Comparison of ENCODE assay signal across 9 cellular contexts in the genomic region with DNA sequence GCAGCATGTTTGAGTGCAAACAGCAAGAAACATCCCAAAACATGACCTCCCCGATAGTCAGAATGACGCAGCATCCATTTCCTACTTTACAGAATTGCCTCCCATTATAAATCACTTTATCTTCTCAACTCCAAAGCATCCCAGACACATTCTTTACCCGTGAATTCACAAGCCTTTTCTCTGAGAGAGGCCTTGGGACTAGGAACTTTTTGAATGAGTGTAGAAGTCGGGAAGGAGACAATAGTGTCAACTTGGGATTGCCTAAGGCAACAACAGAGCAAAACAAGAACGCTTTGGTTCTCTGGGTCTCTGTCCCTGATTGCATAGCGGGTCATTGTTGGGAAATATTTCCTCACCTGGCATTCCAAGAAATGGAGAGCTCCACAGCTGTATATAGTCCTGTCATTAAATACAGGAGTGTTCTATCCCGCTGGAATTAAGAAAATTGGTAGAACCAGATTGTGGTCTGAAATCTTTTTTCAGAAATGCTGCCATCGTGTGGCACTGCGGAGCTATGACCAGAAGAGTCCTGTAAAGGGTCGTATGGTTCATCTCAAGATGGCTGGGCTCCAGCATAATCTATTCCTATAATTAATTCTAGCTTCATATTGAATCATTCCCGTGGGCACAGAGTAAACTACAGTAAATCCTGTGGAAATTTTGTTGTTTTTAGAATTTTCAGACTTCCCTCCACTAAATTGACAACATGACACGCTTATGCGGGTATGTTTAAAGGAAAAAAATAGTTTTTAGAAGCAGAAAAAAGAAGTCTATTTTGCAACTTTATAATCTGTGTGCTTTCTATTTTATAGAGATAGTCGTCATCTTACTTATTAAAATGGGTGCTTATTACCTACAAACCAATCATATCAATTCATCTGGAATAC. TPM values are rescaled to one million over a fixed set of nuclear protein-coding genes. Genes with fewer than 3 reads are reported as not detected.
DNase-seq lines count a peak whose midpoint lies in the region; ATAC-seq and TF ChIP-seq lines count a peak whose summit lies in the region.
"Had no signal": no experiment of that assay in that cellular context is flagged by ENCODE, and none has a peak within 500 bp of the region (broad histone marks: within the 10 kb centered on the region; RNA-seq: fewer than 3 reads in every experiment).

No MANE protein-coding gene starts in this region.

- H3K4me3 ChIP-seq in GM23338 (peak overlapping the region; percentile 43), spleen (peak overlapping the region in 2 of 8 donors; percentile 16 to 39)
- H3K4me3 ChIP-seq: BLaER1 had no signal

- no peaks in the 10 kb centered on the region for H3F3A ChIP-seq in GM23338 (replicated peaks; ENCODE audit: low read depth)

- no peaks in the 10 kb centered on the region for H3K9me3 ChIP-seq in spleen
- H3K9me3 ChIP-seq: BLaER1 had no signal

- no peaks in the 10 kb centered on the region for H3K27me3 Mint-ChIP-seq in GM23338 (ENCODE audit: insufficient read depth, low read depth, poor library complexity)

- H3K9me3 Mint-ChIP-seq in GM23338: no peaks in the 10 kb centered on the region

- TF ChIP-seq POLR2A in spleen (IDR thresholded peaks at IDR 0.05): no peak

- H4K20me1 ChIP-seq in GM23338 (replicated peaks; ENCODE audit: insufficient read depth): no peaks in the 10 kb centered on the region
- H4K20me1 ChIP-seq: BLaER1 had no signal

- H3K36me3 ChIP-seq in GM23338 (ENCODE audit: insufficient read depth) (no peaks in the 10 kb centered on the region), spleen (no peaks in the 10 kb centered on the region)
- H3K36me3 ChIP-seq: BLaER1 had no signal

- WGBS in spleen, 5 donors: 26 to 32% (median 29%) methylated on average over 14 of the region's 14 CpGs

- H3K27me3 ChIP-seq in GM23338 (ENCODE audit: insufficient read depth) (no peaks in the 10 kb centered on the region), spleen (replicated peaks in 1 of 7) (peaks cover 0 to 48% (median 7%) of the 10 kb centered on the region in 7 donors)
- H3K27me3 ChIP-seq: BLaER1 had no signal

- peak; percentile 71 for ATAC-seq in GM23338

- TF ChIP-seq CTCF in GM23338 (conservative IDR thresholded peaks at IDR 0.05; ENCODE audit: low read depth in 2 of 2) (peak; percentile 83 to 97), spleen (IDR thresholded peaks at IDR 0.05 in 8 of 11, conservative IDR thresholded peaks at IDR 0.05 in 3 of 11) (peak; percentile 20 to 86 (median 74))

- H3K4me2 ChIP-seq in GM23338: peak overlapping the region; percentile 67
- H3K4me2 ChIP-seq: BLaER1 had no signal

- peaks cover 5% of the 10 kb centered on the region; the same call in 1 of the 2 replicates for H3K79me2 ChIP-seq in GM23338 (replicated peaks; ENCODE audit: insufficient read depth)

- H3K27ac ChIP-seq in GM23338 (ENCODE audit: low read depth) (peak overlapping the region; percentile 71), spleen (no peak overlapping the region)
- H3K27ac ChIP-seq: BLaER1 had no signal

- H3K36me3 Mint-ChIP-seq in GM23338 (ENCODE audit: low read depth): no peaks in the 10 kb centered on the region

- DNase-seq in DMS79 treated with DMSO at 0.1 percent for 48 hours (lab: John Stamatoyannopoulos, UW): peak; percentile 28
- no peak for DNase-seq in DMS79 (lab: John Stamatoyannopoulos, UW)
- DNase-seq in GM23338 (ENCODE audit: low spot score): peak; percentile 88
- peak; percentile 56 for DNase-seq in LHCN-M2 (ENCODE audit: low read depth)
- peak; percentile 15 for DNase-seq in SIG-M5 (lab: John Stamatoyannopoulos, UW)
- DNase-seq in T47D (ENCODE audit: low read depth in 1 of 2, low spot score in 1 of 2): peak; percentile 3 to 51
- peak; percentile 90 for DNase-seq in inferior parietal cortex (ENCODE audit: extremely low spot score)
- peak; percentile 66 for DNase-seq in spleen

- peaks cover 32% of the 10 kb centered on the region for H3K4me1 Mint-ChIP-seq in GM23338

- H3K4me1 ChIP-seq in GM23338 (ENCODE audit: insufficient read depth) (peaks cover 30% of the 10 kb centered on the region), spleen (peaks cover 0 to 26% (median 10%) of the 10 kb centered on the region in 6 donors)

- intact Hi-C loops in spleen (cut with DNase I; ENCODE audit: low total_unique reads): no loop called here

- in situ Hi-C loops in T47D (cut with HindIII; ENCODE audit: low pct_unique_long_range_greater_than_20kb, low sequenced_read_pairs): no loop called here

- peak overlapping the region; percentile 79 for H3K27ac Mint-ChIP-seq in GM23338

- peak overlapping the region; percentile 36; the same call in 1 of the 3 replicates for H3K4me3 Mint-ChIP-seq in GM23338

- peak overlapping the region; percentile 19 for H2AFZ ChIP-seq in GM23338

- H3K9me2 ChIP-seq in GM23338 (ENCODE audit: insufficient read depth): no peaks in the 10 kb centered on the region

TF ChIP-seq in GM23338, 12 proteins besides CTCF, POLR2A, EP300 and RAD21 (continues in another document):
- no peak for TF ChIP-seq REST (IDR thresholded peaks at IDR 0.05; ENCODE audit: unreplicated experiment)
- no peak for TF ChIP-seq POLR2AphosphoS5 (IDR thresholded peaks at IDR 0.05; ENCODE audit: low read depth)
- no peak for TF ChIP-seq EZH2phosphoT487 (IDR thresholded peaks at IDR 0.05; ENCODE audit: unreplicated experiment)
- no peak for TF ChIP-seq ZNF114 (CRISPR knock-in tag; IDR thresholded peaks at IDR 0.05)

RNA-seq across cellular contexts. Expression of gene SPP1, which starts 2.0 kb away (rescaled TPM):
- total RNA-seq in GM23338 (2014; rRNA removed; shearing (Covaris generic)): 41.3 and 43.1 TPM in 2 replicates
- polyA plus RNA-seq in GM23338 (2016; fragmentation: Nextera tagmentation; extraction: Ambion mirVana) (49.0 and 51.3 TPM in 2 replicates), spleen (10 to 100 TPM in 1 of 3 donors, 1 to 10 TPM in 1, under 1 TPM in 1; 0.28 to 18.4 (median 2.6) TPM)
- total RNA-seq in LHCN-M2 (2014; rRNA removed) (0.11 TPM in 1 of 2 replicates, not detected in the other), spleen (1 to 10 TPM in 6 of 7 donors, under 1 TPM in 1; 0.77 to 7.2 (median 1.5) TPM)
- polyA plus RNA-seq in LHCN-M2 (2012): 0.57 TPM

RNA-seq across cellular contexts. Expression of gene PKD2, which starts 33.9 kb away (rescaled TPM):
- 34.8 and 45.3 TPM in 2 replicates for total RNA-seq in GM23338 (2014; rRNA removed; shearing (Covaris generic))
- polyA plus RNA-seq in GM23338 (2016; fragmentation: Nextera tagmentation; extraction: Ambion mirVana) (12.8 and 17.9 TPM in 2 replicates), spleen (1 to 10 TPM; 3.5 to 3.8 (median 3.6) TPM)
- total RNA-seq in LHCN-M2 (2014; rRNA removed) (42.1 and 57.7 TPM in 2 replicates), spleen (10 to 100 TPM; 13.2 to 23.0 (median 17.9) TPM)
- 32.7 TPM for polyA plus RNA-seq in LHCN-M2 (2012)
